Comparison of ENCODE assay signal across 1 cellular context in the genomic region with DNA sequence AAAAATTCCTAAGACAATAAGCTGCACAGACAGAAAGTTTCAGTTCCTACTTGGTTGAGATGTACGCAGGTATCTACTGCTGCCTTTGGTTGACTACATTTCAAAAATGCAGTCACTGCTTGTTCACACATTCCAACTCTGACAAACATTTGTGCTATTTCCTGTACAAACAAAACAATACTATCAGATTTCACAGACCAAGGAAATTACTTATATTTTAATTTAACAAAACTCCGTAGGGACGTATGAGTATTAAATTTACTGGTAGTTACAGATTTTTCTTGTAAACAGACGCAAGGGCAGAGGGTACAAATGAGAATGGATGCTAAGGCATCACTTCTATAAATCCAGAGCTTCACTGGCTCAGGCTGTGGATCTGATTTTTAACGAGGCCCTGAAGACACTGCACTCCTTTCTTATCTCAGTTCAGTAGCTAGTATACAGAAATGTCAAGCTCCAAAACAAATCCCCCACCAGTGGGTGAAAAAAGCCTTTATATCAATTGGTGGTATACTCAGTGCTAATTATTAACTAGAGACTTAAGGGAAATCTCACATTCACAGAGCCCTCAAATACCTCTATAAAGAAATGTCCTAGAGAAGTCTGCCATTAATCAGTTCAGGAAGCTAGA.
TF ChIP-seq lines count a peak whose summit lies in the region.

No MANE protein-coding gene starts in this region.

TF ChIP-seq in GM12878, 131 proteins besides CTCF, POLR2A, EP300 and RAD21:
- TF ChIP-seq, protein P1, sequence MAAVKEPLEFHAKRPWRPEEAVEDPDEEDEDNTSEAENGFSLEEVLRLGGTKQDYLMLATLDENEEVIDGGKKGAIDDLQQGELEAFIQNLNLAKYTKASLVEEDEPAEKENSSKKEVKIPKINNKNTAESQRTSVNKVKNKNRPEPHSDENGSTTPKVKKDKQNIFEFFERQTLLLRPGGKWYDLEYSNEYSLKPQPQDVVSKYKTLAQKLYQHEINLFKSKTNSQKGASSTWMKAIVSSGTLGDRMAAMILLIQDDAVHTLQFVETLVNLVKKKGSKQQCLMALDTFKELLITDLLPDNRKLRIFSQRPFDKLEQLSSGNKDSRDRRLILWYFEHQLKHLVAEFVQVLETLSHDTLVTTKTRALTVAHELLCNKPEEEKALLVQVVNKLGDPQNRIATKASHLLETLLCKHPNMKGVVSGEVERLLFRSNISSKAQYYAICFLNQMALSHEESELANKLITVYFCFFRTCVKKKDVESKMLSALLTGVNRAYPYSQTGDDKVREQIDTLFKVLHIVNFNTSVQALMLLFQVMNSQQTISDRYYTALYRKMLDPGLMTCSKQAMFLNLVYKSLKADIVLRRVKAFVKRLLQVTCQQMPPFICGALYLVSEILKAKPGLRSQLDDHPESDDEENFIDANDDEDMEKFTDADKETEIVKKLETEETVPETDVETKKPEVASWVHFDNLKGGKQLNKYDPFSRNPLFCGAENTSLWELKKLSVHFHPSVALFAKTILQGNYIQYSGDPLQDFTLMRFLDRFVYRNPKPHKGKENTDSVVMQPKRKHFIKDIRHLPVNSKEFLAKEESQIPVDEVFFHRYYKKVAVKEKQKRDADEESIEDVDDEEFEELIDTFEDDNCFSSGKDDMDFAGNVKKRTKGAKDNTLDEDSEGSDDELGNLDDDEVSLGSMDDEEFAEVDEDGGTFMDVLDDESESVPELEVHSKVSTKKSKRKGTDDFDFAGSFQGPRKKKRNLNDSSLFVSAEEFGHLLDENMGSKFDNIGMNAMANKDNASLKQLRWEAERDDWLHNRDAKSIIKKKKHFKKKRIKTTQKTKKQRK (IDR thresholded peaks at IDR 0.05; ENCODE audit: low read depth, low read length) = no peak
- no peak for TF ChIP-seq ZNF274 (IDR thresholded peaks at IDR 0.05; ENCODE audit: insufficient read depth, insufficient read length)
- TF ChIP-seq NR2F1 (conservative IDR thresholded peaks at IDR 0.05) = no peak
- peak; percentile 15; the same call in 1 of the 2 replicates for TF ChIP-seq ATF7 (IDR thresholded peaks at IDR 0.05; ENCODE audit: low read depth)
- 0 out of 2 replicates have a peak, but pooled peaks have one; percentile 39 for TF ChIP-seq DPF2 (IDR thresholded peaks at IDR 0.05)
- no peak for TF ChIP-seq NR2C2 (IDR thresholded peaks at IDR 0.05; ENCODE audit: borderline replicate concordance, control insufficient read depth, insufficient read length, low read depth)
- TF ChIP-seq SREBF1 (IDR thresholded peaks at IDR 0.05; ENCODE audit: low read length) = no peak
- no peak for TF ChIP-seq RB1 (IDR thresholded peaks at IDR 0.05; ENCODE audit: borderline replicate concordance)
- TF ChIP-seq CREB1 (IDR thresholded peaks at IDR 0.05; ENCODE audit: low read depth) = no peak
- TF ChIP-seq SMARCA5 (IDR thresholded peaks at IDR 0.05) = no peak
- TF ChIP-seq, protein P2, sequence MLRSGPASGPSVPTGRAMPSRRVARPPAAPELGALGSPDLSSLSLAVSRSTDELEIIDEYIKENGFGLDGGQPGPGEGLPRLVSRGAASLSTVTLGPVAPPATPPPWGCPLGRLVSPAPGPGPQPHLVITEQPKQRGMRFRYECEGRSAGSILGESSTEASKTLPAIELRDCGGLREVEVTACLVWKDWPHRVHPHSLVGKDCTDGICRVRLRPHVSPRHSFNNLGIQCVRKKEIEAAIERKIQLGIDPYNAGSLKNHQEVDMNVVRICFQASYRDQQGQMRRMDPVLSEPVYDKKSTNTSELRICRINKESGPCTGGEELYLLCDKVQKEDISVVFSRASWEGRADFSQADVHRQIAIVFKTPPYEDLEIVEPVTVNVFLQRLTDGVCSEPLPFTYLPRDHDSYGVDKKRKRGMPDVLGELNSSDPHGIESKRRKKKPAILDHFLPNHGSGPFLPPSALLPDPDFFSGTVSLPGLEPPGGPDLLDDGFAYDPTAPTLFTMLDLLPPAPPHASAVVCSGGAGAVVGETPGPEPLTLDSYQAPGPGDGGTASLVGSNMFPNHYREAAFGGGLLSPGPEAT (IDR thresholded peaks at IDR 0.05; ENCODE audit: low read depth) = 0 out of 2 replicates have a peak, but pooled peaks have one; percentile 33
- no peak for TF ChIP-seq CREM (IDR thresholded peaks at IDR 0.05; ENCODE audit: low read depth)
- no peak for TF ChIP-seq RAD51 (IDR thresholded peaks at IDR 0.05)
- TF ChIP-seq, protein P3, sequence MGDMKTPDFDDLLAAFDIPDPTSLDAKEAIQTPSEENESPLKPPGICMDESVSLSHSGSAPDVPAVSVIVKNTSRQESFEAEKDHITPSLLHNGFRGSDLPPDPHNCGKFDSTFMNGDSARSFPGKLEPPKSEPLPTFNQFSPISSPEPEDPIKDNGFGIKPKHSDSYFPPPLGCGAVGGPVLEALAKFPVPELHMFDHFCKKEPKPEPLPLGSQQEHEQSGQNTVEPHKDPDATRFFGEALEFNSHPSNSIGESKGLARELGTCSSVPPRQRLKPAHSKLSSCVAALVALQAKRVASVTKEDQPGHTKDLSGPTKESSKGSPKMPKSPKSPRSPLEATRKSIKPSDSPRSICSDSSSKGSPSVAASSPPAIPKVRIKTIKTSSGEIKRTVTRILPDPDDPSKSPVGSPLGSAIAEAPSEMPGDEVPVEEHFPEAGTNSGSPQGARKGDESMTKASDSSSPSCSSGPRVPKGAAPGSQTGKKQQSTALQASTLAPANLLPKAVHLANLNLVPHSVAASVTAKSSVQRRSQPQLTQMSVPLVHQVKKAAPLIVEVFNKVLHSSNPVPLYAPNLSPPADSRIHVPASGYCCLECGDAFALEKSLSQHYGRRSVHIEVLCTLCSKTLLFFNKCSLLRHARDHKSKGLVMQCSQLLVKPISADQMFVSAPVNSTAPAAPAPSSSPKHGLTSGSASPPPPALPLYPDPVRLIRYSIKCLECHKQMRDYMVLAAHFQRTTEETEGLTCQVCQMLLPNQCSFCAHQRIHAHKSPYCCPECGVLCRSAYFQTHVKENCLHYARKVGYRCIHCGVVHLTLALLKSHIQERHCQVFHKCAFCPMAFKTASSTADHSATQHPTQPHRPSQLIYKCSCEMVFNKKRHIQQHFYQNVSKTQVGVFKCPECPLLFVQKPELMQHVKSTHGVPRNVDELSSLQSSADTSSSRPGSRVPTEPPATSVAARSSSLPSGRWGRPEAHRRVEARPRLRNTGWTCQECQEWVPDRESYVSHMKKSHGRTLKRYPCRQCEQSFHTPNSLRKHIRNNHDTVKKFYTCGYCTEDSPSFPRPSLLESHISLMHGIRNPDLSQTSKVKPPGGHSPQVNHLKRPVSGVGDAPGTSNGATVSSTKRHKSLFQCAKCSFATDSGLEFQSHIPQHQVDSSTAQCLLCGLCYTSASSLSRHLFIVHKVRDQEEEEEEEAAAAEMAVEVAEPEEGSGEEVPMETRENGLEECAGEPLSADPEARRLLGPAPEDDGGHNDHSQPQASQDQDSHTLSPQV (IDR thresholded peaks at IDR 0.05) = no peak
- TF ChIP-seq TBL1XR1 (IDR thresholded peaks at IDR 0.05; ENCODE audit: low read depth, low read length) = no peak
- TF ChIP-seq HDAC6 (IDR thresholded peaks at IDR 0.05; ENCODE audit: unreplicated experiment) = no peak
- no peak for TF ChIP-seq MEF2A (IDR thresholded peaks at IDR 0.05; ENCODE audit: insufficient read depth, low read depth, low read length)
- TF ChIP-seq KAT2A (conservative IDR thresholded peaks at IDR 0.05; ENCODE audit: control insufficient read depth, low read depth, low read length) = no peak
- no peak for TF ChIP-seq EGR1 (IDR thresholded peaks at IDR 0.05; ENCODE audit: borderline replicate concordance in 1 of 2, low read depth in 2 of 2, low read length in 2 of 2)
- no peak for TF ChIP-seq BRCA1 (IDR thresholded peaks at IDR 0.05; ENCODE audit: low read depth, low read length)
- TF ChIP-seq IKZF1 (conservative IDR thresholded peaks at IDR 0.05) = 0 out of 2 replicates have a peak, but pooled peaks have one; percentile 44
- peak; percentile 88 for TF ChIP-seq SPI1 (IDR thresholded peaks at IDR 0.05; ENCODE audit: borderline replicate concordance, insufficient read depth, low read depth, low read length)
- TF ChIP-seq YBX1 (IDR thresholded peaks at IDR 0.05) = no peak
- TF ChIP-seq ESRRA (IDR thresholded peaks at IDR 0.05; ENCODE audit: low read length) = no peak
- TF ChIP-seq IRF4 (IDR thresholded peaks at IDR 0.05; ENCODE audit: low read depth, low read length) = 0 out of 2 replicates have a peak, but pooled peaks have one; percentile 27
- peak; percentile 40; the same call in 1 of the 2 replicates for TF ChIP-seq MTA2 (IDR thresholded peaks at IDR 0.05; ENCODE audit: low read depth)
- peak; percentile 41 to 55; a peak in 2 of 4 replicates for TF ChIP-seq IKZF2 (IDR thresholded peaks at IDR 0.05)
- no peak for TF ChIP-seq POU2F2 (IDR thresholded peaks at IDR 0.05; ENCODE audit: borderline replicate concordance, low read depth, low read length)
- no peak for TF ChIP-seq HDAC2 (IDR thresholded peaks at IDR 0.05)
- no peak for TF ChIP-seq TCF3 (IDR thresholded peaks at IDR 0.05; ENCODE audit: borderline replicate concordance, insufficient read depth, low read depth, low read length)
- TF ChIP-seq YY1 (IDR thresholded peaks at IDR 0.05; ENCODE audit: low read depth, low read length) = no peak
- TF ChIP-seq, protein P4, sequence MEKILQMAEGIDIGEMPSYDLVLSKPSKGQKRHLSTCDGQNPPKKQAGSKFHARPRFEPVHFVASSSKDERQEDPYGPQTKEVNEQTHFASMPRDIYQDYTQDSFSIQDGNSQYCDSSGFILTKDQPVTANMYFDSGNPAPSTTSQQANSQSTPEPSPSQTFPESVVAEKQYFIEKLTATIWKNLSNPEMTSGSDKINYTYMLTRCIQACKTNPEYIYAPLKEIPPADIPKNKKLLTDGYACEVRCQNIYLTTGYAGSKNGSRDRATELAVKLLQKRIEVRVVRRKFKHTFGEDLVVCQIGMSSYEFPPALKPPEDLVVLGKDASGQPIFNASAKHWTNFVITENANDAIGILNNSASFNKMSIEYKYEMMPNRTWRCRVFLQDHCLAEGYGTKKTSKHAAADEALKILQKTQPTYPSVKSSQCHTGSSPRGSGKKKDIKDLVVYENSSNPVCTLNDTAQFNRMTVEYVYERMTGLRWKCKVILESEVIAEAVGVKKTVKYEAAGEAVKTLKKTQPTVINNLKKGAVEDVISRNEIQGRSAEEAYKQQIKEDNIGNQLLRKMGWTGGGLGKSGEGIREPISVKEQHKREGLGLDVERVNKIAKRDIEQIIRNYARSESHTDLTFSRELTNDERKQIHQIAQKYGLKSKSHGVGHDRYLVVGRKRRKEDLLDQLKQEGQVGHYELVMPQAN (conservative IDR thresholded peaks at IDR 0.05) = no peak
- TF ChIP-seq, protein P5, sequence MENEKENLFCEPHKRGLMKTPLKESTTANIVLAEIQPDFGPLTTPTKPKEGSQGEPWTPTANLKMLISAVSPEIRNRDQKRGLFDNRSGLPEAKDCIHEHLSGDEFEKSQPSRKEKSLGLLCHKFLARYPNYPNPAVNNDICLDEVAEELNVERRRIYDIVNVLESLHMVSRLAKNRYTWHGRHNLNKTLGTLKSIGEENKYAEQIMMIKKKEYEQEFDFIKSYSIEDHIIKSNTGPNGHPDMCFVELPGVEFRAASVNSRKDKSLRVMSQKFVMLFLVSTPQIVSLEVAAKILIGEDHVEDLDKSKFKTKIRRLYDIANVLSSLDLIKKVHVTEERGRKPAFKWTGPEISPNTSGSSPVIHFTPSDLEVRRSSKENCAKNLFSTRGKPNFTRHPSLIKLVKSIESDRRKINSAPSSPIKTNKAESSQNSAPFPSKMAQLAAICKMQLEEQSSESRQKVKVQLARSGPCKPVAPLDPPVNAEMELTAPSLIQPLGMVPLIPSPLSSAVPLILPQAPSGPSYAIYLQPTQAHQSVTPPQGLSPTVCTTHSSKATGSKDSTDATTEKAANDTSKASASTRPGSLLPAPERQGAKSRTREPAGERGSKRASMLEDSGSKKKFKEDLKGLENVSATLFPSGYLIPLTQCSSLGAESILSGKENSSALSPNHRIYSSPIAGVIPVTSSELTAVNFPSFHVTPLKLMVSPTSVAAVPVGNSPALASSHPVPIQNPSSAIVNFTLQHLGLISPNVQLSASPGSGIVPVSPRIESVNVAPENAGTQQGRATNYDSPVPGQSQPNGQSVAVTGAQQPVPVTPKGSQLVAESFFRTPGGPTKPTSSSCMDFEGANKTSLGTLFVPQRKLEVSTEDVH (IDR thresholded peaks at IDR 0.05; ENCODE audit: low read depth, partially characterized antibody) = no peak
- no peak for TF ChIP-seq FOS (IDR thresholded peaks at IDR 0.05; ENCODE audit: borderline replicate concordance, extremely low read depth, insufficient read length)
- TF ChIP-seq, protein P6, sequence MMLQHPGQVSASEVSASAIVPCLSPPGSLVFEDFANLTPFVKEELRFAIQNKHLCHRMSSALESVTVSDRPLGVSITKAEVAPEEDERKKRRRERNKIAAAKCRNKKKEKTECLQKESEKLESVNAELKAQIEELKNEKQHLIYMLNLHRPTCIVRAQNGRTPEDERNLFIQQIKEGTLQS (IDR thresholded peaks at IDR 0.05; ENCODE audit: borderline replicate concordance, extremely low read depth, low read depth, low read length) = no peak
- no peak for TF ChIP-seq SMAD1 (IDR thresholded peaks at IDR 0.05; ENCODE audit: low read depth, partially characterized antibody)
- TF ChIP-seq, protein P7, sequence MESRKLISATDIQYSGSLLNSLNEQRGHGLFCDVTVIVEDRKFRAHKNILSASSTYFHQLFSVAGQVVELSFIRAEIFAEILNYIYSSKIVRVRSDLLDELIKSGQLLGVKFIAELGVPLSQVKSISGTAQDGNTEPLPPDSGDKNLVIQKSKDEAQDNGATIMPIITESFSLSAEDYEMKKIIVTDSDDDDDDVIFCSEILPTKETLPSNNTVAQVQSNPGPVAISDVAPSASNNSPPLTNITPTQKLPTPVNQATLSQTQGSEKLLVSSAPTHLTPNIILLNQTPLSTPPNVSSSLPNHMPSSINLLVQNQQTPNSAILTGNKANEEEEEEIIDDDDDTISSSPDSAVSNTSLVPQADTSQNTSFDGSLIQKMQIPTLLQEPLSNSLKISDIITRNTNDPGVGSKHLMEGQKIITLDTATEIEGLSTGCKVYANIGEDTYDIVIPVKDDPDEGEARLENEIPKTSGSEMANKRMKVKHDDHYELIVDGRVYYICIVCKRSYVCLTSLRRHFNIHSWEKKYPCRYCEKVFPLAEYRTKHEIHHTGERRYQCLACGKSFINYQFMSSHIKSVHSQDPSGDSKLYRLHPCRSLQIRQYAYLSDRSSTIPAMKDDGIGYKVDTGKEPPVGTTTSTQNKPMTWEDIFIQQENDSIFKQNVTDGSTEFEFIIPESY (IDR thresholded peaks at IDR 0.05) = no peak
- no peak for TF ChIP-seq SIX5 (IDR thresholded peaks at IDR 0.05; ENCODE audit: low read depth, low read length, severe bottlenecking)
- no peak for TF ChIP-seq CHD2 (IDR thresholded peaks at IDR 0.05; ENCODE audit: borderline replicate concordance, low read depth, low read length)
- TF ChIP-seq RUNX3 (IDR thresholded peaks at IDR 0.05; ENCODE audit: low read length) = no peak
- TF ChIP-seq, protein P8, sequence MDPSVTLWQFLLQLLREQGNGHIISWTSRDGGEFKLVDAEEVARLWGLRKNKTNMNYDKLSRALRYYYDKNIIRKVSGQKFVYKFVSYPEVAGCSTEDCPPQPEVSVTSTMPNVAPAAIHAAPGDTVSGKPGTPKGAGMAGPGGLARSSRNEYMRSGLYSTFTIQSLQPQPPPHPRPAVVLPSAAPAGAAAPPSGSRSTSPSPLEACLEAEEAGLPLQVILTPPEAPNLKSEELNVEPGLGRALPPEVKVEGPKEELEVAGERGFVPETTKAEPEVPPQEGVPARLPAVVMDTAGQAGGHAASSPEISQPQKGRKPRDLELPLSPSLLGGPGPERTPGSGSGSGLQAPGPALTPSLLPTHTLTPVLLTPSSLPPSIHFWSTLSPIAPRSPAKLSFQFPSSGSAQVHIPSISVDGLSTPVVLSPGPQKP (IDR thresholded peaks at IDR 0.05; ENCODE audit: low read depth, low read length) = no peak
- TF ChIP-seq POLR2AphosphoS5 (IDR thresholded peaks at IDR 0.05; ENCODE audit: low read length) = no peak
- no peak for TF ChIP-seq FOXK2 (IDR thresholded peaks at IDR 0.05)
- no peak for TF ChIP-seq NRF1 (conservative IDR thresholded peaks at IDR 0.05; ENCODE audit: low read depth, low read length)
